ENCODE assay signal across 18 cellular contexts in genomic region chr5:90227688-90228087, GRCh38.
DNase-seq lines count a peak whose midpoint lies in the region; ATAC-seq and TF ChIP-seq lines count a peak whose summit lies in the region.
"Had no signal": no experiment of that assay in that cellular context is flagged by ENCODE, and none has a peak within 500 bp of the region (broad histone marks: within the 10 kb centered on the region; RNA-seq: fewer than 3 reads in every experiment).

No MANE protein-coding gene starts in this region.

- H3K36me3 Mint-ChIP-seq in chondrocyte (ENCODE audit: low read depth) = no peaks in the 10 kb centered on the region

- no peak overlapping the region for H3K9ac ChIP-seq in mucosa of rectum (ENCODE audit: low read depth in 1 of 2, low read length in 2 of 2)
- H3K9ac ChIP-seq: BLaER1 had no signal

- ATAC-seq in GM21423 (IDR thresholded peaks at IDR 0.05; ENCODE audit: unreplicated experiment) (no peak), lower lobe of right lung (no peak), GM19328 (IDR thresholded peaks at IDR 0.05; ENCODE audit: unreplicated experiment) (no peak)

- H3K27ac Mint-ChIP-seq in chondrocyte (ENCODE audit: unreplicated experiment) = peak overlapping the region; percentile 72

- H3K9me3 ChIP-seq in Peyer's patch (no peaks in the 10 kb centered on the region), mucosa of rectum (ENCODE audit: control insufficient read depth in 2 of 2, low read length in 2 of 2) (no peaks in the 10 kb centered on the region), tibial artery (no peaks in the 10 kb centered on the region), lower lobe of right lung (no peaks in the 10 kb centered on the region)
- H3K9me3 ChIP-seq: BLaER1 had no signal

- H3K4me1 ChIP-seq in Peyer's patch (peaks cover 0 to 13% (median 0%) of the 10 kb centered on the region in 4 donors), mucosa of rectum (ENCODE audit: control insufficient read depth in 2 of 2, insufficient read depth in 2 of 2, low read length in 2 of 2) (peaks cover 14 to 19% of the 10 kb centered on the region in 2 donors), tibial artery (peaks cover 0 to 61% (median 15%) of the 10 kb centered on the region in 4 donors), lower lobe of right lung (no peaks in the 10 kb centered on the region)

- no peak for TF ChIP-seq POLR2A in Peyer's patch (IDR thresholded peaks at IDR 0.05)

- H3K4me3 ChIP-seq in Peyer's patch (no peak overlapping the region), mucosa of rectum (ENCODE audit: low read length in 2 of 2) (no peak overlapping the region), tibial artery (no peak overlapping the region), lower lobe of right lung (no peak overlapping the region)
- H3K4me3 ChIP-seq: BLaER1 had no signal

- TF ChIP-seq CTCF in Peyer's patch (IDR thresholded peaks at IDR 0.05) (no peak), chondrocyte (IDR thresholded peaks at IDR 0.05) (no peak), tibial artery (IDR thresholded peaks at IDR 0.05) (no peak), lower lobe of right lung (IDR thresholded peaks at IDR 0.05) (no peak)

- H3K27me3 Mint-ChIP-seq in chondrocyte (ENCODE audit: low read depth) = no peaks in the 10 kb centered on the region

- no peaks in the 10 kb centered on the region for H3K9me3 Mint-ChIP-seq in chondrocyte (ENCODE audit: low read depth)
- H3K9me3 Mint-ChIP-seq: H9 had no signal

- intact Hi-C loops in tibial artery (cut with DNase I; ENCODE audit: low total_unique reads) (no loop called here), lower lobe of right lung (cut with DNase I) (no loop called here)

- H3K4me1 Mint-ChIP-seq in chondrocyte (ENCODE audit: low read depth) = peaks cover 52% of the 10 kb centered on the region
- H3K4me1 Mint-ChIP-seq: H9 had no signal

- DNase-seq in Peyer's patch (peak in 2 of 3 donors; percentile 45 to 51), chondrocyte (ENCODE audit: low spot score) (no peak), tibial artery (peak in 1 of 2 donors; percentile 76), lower lobe of right lung (no peak), substantia nigra (lab: John Stamatoyannopoulos, UW) (no peak)
- DNase-seq: DMS153, EL, H9, MM.1S, NCI-H1105 treated with DMSO at 0.1 percent for 48 hours, NCI-H187 treated with DMSO at 0.1 percent for 48 hours, NCI-H2171, NCI-H510A, SIG-M5 had no signal

- H3K27ac ChIP-seq in Peyer's patch (no peak overlapping the region), mucosa of rectum (ENCODE audit: low read depth in 2 of 2, low read length in 2 of 2) (peak overlapping the region; percentile 34 to 63), tibial artery (peak overlapping the region; percentile 45 to 77), lower lobe of right lung (no peak overlapping the region), substantia nigra (ENCODE audit: low read depth, low read length, poor library complexity, severe bottlenecking) (no peak overlapping the region)
- H3K27ac ChIP-seq: BLaER1 had no signal

- H3K4me3 Mint-ChIP-seq in chondrocyte (ENCODE audit: unreplicated experiment) = no peak overlapping the region
- H3K4me3 Mint-ChIP-seq: H9 had no signal

- H3K27me3 ChIP-seq in Peyer's patch (no peaks in the 10 kb centered on the region), mucosa of rectum (ENCODE audit: control insufficient read depth in 2 of 2, insufficient read depth in 2 of 2, low read length in 2 of 2) (no peaks in the 10 kb centered on the region), tibial artery (no peaks in the 10 kb centered on the region), lower lobe of right lung (ENCODE audit: low read depth) (no peaks in the 10 kb centered on the region)
- H3K27me3 ChIP-seq: BLaER1 had no signal

- H3K36me3 ChIP-seq in Peyer's patch (no peaks in the 10 kb centered on the region), mucosa of rectum (ENCODE audit: control insufficient read depth in 2 of 2, insufficient read depth in 2 of 2, low read length in 2 of 2) (no peaks in the 10 kb centered on the region), tibial artery (no peaks in the 10 kb centered on the region), lower lobe of right lung (no peaks in the 10 kb centered on the region)
- H3K36me3 ChIP-seq: BLaER1 had no signal

Comparison
In these comparisons a context has a peak if more than half of its experiments do, and no peak if none do; other contexts are left out.
1. DNase-seq: peak in Peyer's patch (2 of 3); none in chondrocyte (single experiment), lower lobe of right lung (single experiment) and substantia nigra (0 of 49).
2. H3K27ac ChIP-seq: peak in mucosa of rectum (2 of 2) and tibial artery (2 of 2); none in Peyer's patch (0 of 4), lower lobe of right lung (single experiment) and substantia nigra (single experiment).